ENCODE assay signal across 1 cellular context in the genomic region with DNA sequence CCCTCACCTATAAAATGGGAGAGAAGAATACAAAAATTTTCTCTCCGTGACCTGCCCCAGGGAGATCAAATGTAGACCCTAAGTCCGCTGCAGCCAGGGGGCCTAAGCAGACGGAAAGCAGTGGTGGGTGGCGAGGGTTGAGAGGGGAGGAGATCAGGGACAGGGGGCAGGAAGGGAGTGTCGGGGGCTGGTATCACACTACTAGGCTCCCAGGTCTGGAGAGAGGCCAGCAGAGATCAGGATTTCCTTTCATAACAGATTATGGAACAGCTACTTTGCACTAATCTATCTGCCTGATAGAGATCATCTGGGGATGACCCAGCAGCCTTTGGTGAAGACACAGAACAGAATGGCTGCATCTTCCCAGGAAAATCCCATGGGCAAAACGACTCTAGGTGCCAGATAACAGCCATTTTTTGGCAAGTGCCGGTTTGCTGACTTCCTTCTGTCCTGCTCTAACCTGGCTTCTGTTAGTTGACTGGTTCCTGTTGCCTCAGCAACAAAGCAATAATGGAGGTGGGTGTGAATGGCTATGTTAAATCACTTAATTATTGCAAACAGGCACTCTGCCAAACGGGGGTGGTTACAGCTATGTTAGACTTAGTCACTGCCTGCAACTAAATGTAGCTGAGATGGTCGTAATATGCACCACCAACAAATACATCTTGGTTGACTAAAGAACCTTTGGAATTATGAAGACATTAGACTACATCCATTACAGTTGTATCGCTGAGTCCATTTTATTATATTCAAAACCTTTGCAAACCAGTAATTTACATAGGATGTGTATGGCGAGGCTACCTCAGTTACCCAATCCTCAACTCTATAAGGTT.
TF ChIP-seq lines count a peak whose summit lies in the region.

No MANE protein-coding gene starts in this region.

TF ChIP-seq in HEK293, 187 proteins besides CTCF, POLR2A, EP300 and RAD21 (continued from another document):
- TF ChIP-seq, protein P1, sequence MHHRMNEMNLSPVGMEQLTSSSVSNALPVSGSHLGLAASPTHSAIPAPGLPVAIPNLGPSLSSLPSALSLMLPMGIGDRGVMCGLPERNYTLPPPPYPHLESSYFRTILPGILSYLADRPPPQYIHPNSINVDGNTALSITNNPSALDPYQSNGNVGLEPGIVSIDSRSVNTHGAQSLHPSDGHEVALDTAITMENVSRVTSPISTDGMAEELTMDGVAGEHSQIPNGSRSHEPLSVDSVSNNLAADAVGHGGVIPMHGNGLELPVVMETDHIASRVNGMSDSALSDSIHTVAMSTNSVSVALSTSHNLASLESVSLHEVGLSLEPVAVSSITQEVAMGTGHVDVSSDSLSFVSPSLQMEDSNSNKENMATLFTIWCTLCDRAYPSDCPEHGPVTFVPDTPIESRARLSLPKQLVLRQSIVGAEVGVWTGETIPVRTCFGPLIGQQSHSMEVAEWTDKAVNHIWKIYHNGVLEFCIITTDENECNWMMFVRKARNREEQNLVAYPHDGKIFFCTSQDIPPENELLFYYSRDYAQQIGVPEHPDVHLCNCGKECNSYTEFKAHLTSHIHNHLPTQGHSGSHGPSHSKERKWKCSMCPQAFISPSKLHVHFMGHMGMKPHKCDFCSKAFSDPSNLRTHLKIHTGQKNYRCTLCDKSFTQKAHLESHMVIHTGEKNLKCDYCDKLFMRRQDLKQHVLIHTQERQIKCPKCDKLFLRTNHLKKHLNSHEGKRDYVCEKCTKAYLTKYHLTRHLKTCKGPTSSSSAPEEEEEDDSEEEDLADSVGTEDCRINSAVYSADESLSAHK (tag by site-specific recombination; IDR thresholded peaks at IDR 0.05) = no peak
- TF ChIP-seq, protein P2, sequence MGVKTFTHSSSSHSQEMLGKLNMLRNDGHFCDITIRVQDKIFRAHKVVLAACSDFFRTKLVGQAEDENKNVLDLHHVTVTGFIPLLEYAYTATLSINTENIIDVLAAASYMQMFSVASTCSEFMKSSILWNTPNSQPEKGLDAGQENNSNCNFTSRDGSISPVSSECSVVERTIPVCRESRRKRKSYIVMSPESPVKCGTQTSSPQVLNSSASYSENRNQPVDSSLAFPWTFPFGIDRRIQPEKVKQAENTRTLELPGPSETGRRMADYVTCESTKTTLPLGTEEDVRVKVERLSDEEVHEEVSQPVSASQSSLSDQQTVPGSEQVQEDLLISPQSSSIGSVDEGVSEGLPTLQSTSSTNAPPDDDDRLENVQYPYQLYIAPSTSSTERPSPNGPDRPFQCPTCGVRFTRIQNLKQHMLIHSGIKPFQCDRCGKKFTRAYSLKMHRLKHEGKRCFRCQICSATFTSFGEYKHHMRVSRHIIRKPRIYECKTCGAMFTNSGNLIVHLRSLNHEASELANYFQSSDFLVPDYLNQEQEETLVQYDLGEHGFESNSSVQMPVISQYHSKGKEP (tag by site-specific recombination; IDR thresholded peaks at IDR 0.05) = peak; percentile 69; the same call in 1 of the 2 replicates
- TF ChIP-seq ZSCAN16 (tag by site-specific recombination; IDR thresholded peaks at IDR 0.05) = no peak
- TF ChIP-seq, protein P3, sequence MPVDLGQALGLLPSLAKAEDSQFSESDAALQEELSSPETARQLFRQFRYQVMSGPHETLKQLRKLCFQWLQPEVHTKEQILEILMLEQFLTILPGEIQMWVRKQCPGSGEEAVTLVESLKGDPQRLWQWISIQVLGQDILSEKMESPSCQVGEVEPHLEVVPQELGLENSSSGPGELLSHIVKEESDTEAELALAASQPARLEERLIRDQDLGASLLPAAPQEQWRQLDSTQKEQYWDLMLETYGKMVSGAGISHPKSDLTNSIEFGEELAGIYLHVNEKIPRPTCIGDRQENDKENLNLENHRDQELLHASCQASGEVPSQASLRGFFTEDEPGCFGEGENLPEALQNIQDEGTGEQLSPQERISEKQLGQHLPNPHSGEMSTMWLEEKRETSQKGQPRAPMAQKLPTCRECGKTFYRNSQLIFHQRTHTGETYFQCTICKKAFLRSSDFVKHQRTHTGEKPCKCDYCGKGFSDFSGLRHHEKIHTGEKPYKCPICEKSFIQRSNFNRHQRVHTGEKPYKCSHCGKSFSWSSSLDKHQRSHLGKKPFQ (tag by site-specific recombination; IDR thresholded peaks at IDR 0.05) = 0 out of 2 replicates have a peak, but pooled peaks have one; percentile 57
- peak; percentile 88 for TF ChIP-seq ZNF335 (tag by site-specific recombination; conservative IDR thresholded peaks at IDR 0.05)
- no peak for TF ChIP-seq ZNF184 (tag by site-specific recombination; IDR thresholded peaks at IDR 0.05)
- no peak for TF ChIP-seq ZBTB21 (tag by site-specific recombination; IDR thresholded peaks at IDR 0.05)
- peak; percentile 74 for TF ChIP-seq KLF9 (tag by site-specific recombination; IDR thresholded peaks at IDR 0.05; ENCODE audit: low read depth)
- TF ChIP-seq EGR2 (tag by site-specific recombination; IDR thresholded peaks at IDR 0.05; ENCODE audit: low read depth) = peak; percentile 70; the same call in 1 of the 2 replicates
- 0 out of 2 replicates have a peak, but pooled peaks have one; percentile 23 for TF ChIP-seq ZNF600 (tag by site-specific recombination; IDR thresholded peaks at IDR 0.05)
- TF ChIP-seq GLIS2 (tag by site-specific recombination; IDR thresholded peaks at IDR 0.05) = no peak
- TF ChIP-seq, protein P4, sequence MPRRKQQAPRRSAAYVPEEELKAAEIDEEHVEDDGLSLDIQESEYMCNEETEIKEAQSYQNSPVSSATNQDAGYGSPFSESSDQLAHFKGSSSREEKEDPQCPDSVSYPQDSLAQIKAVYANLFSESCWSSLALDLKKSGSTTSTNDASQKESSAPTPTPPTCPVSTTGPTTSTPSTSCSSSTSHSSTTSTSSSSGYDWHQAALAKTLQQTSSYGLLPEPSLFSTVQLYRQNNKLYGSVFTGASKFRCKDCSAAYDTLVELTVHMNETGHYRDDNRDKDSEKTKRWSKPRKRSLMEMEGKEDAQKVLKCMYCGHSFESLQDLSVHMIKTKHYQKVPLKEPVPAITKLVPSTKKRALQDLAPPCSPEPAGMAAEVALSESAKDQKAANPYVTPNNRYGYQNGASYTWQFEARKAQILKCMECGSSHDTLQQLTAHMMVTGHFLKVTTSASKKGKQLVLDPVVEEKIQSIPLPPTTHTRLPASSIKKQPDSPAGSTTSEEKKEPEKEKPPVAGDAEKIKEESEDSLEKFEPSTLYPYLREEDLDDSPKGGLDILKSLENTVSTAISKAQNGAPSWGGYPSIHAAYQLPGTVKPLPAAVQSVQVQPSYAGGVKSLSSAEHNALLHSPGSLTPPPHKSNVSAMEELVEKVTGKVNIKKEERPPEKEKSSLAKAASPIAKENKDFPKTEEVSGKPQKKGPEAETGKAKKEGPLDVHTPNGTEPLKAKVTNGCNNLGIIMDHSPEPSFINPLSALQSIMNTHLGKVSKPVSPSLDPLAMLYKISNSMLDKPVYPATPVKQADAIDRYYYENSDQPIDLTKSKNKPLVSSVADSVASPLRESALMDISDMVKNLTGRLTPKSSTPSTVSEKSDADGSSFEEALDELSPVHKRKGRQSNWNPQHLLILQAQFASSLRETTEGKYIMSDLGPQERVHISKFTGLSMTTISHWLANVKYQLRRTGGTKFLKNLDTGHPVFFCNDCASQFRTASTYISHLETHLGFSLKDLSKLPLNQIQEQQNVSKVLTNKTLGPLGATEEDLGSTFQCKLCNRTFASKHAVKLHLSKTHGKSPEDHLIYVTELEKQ (tag by site-specific recombination; IDR thresholded peaks at IDR 0.05; ENCODE audit: borderline replicate concordance) = no peak
- no peak for TF ChIP-seq ZNF155 (tag by site-specific recombination; IDR thresholded peaks at IDR 0.05)
- TF ChIP-seq ZNF514 (tag by site-specific recombination; IDR thresholded peaks at IDR 0.05) = no peak
- TF ChIP-seq ZNF324 (tag by site-specific recombination; IDR thresholded peaks at IDR 0.05) = no peak
- no peak for TF ChIP-seq ZNF677 (tag by site-specific recombination; IDR thresholded peaks at IDR 0.05)
- peak; percentile 66 for TF ChIP-seq ZBTB17 (tag by site-specific recombination; IDR thresholded peaks at IDR 0.05)
- no peak for TF ChIP-seq ZNF571 (tag by site-specific recombination; IDR thresholded peaks at IDR 0.05)
- no peak for TF ChIP-seq ZNF423 (tag by site-specific recombination; IDR thresholded peaks at IDR 0.05)
- TF ChIP-seq ZFHX2 (tag by site-specific recombination; conservative IDR thresholded peaks at IDR 0.05) = peak; percentile 90
- TF ChIP-seq SALL2 (tag by site-specific recombination; IDR thresholded peaks at IDR 0.05; ENCODE audit: borderline replicate concordance) = no peak
- TF ChIP-seq, protein P5, sequence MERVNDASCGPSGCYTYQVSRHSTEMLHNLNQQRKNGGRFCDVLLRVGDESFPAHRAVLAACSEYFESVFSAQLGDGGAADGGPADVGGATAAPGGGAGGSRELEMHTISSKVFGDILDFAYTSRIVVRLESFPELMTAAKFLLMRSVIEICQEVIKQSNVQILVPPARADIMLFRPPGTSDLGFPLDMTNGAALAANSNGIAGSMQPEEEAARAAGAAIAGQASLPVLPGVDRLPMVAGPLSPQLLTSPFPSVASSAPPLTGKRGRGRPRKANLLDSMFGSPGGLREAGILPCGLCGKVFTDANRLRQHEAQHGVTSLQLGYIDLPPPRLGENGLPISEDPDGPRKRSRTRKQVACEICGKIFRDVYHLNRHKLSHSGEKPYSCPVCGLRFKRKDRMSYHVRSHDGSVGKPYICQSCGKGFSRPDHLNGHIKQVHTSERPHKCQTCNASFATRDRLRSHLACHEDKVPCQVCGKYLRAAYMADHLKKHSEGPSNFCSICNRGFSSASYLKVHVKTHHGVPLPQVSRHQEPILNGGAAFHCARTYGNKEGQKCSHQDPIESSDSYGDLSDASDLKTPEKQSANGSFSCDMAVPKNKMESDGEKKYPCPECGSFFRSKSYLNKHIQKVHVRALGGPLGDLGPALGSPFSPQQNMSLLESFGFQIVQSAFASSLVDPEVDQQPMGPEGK (tag by site-specific recombination; IDR thresholded peaks at IDR 0.05) = no peak
- peak; percentile 76; the same call in 1 of the 2 replicates for TF ChIP-seq TRIM28 (IDR thresholded peaks at IDR 0.05; ENCODE audit: borderline replicate concordance, low read length)
- TF ChIP-seq IKZF3 (tag by site-specific recombination; IDR thresholded peaks at IDR 0.05) = peak; percentile 50
- TF ChIP-seq, protein P6, sequence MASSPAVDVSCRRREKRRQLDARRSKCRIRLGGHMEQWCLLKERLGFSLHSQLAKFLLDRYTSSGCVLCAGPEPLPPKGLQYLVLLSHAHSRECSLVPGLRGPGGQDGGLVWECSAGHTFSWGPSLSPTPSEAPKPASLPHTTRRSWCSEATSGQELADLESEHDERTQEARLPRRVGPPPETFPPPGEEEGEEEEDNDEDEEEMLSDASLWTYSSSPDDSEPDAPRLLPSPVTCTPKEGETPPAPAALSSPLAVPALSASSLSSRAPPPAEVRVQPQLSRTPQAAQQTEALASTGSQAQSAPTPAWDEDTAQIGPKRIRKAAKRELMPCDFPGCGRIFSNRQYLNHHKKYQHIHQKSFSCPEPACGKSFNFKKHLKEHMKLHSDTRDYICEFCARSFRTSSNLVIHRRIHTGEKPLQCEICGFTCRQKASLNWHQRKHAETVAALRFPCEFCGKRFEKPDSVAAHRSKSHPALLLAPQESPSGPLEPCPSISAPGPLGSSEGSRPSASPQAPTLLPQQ (tag by site-specific recombination; IDR thresholded peaks at IDR 0.05) = no peak
- no peak for TF ChIP-seq YY1 (tag by site-specific recombination; IDR thresholded peaks at IDR 0.05)
- TF ChIP-seq GLI4 (tag by site-specific recombination; IDR thresholded peaks at IDR 0.05) = no peak
